In the genomic region with DNA sequence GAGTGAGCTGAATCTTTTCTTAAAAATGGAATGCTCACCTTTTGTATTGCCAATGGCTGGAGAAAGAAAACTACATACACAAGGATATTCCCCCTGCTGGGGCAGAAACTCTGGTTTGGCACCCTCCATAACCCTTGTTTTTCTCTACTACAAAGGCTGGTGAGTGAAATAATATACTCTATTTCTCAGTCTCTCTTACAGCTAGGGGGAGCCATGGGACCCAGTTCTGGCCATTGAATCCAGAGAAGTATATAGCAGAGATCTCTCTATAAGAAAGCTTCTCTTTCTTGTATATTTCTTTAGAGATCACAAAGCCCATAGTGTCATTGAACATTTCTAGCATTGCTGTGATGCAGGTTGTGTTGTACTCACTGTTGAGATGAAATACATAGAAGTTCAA, we compare ENCODE assay signal across 1 cellular context.
TF ChIP-seq lines count a peak whose summit lies in the region.

No MANE protein-coding gene starts in this region.

TF ChIP-seq in GM12878, 131 proteins besides CTCF, POLR2A, EP300 and RAD21 (continued from another document):
- TF ChIP-seq, protein P1, sequence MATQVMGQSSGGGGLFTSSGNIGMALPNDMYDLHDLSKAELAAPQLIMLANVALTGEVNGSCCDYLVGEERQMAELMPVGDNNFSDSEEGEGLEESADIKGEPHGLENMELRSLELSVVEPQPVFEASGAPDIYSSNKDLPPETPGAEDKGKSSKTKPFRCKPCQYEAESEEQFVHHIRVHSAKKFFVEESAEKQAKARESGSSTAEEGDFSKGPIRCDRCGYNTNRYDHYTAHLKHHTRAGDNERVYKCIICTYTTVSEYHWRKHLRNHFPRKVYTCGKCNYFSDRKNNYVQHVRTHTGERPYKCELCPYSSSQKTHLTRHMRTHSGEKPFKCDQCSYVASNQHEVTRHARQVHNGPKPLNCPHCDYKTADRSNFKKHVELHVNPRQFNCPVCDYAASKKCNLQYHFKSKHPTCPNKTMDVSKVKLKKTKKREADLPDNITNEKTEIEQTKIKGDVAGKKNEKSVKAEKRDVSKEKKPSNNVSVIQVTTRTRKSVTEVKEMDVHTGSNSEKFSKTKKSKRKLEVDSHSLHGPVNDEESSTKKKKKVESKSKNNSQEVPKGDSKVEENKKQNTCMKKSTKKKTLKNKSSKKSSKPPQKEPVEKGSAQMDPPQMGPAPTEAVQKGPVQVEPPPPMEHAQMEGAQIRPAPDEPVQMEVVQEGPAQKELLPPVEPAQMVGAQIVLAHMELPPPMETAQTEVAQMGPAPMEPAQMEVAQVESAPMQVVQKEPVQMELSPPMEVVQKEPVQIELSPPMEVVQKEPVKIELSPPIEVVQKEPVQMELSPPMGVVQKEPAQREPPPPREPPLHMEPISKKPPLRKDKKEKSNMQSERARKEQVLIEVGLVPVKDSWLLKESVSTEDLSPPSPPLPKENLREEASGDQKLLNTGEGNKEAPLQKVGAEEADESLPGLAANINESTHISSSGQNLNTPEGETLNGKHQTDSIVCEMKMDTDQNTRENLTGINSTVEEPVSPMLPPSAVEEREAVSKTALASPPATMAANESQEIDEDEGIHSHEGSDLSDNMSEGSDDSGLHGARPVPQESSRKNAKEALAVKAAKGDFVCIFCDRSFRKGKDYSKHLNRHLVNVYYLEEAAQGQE (IDR thresholded peaks at IDR 0.05; ENCODE audit: low read depth, low read length): no peak
- TF ChIP-seq POU2F2 (IDR thresholded peaks at IDR 0.05; ENCODE audit: borderline replicate concordance, low read depth, low read length): no peak
- TF ChIP-seq SP1 (IDR thresholded peaks at IDR 0.05; ENCODE audit: low read depth, low read length): no peak
- TF ChIP-seq BHLHE40 (IDR thresholded peaks at IDR 0.05; ENCODE audit: borderline replicate concordance in 1 of 2, low read depth in 2 of 2, low read length in 1 of 2): no peak
- TF ChIP-seq, protein P2, sequence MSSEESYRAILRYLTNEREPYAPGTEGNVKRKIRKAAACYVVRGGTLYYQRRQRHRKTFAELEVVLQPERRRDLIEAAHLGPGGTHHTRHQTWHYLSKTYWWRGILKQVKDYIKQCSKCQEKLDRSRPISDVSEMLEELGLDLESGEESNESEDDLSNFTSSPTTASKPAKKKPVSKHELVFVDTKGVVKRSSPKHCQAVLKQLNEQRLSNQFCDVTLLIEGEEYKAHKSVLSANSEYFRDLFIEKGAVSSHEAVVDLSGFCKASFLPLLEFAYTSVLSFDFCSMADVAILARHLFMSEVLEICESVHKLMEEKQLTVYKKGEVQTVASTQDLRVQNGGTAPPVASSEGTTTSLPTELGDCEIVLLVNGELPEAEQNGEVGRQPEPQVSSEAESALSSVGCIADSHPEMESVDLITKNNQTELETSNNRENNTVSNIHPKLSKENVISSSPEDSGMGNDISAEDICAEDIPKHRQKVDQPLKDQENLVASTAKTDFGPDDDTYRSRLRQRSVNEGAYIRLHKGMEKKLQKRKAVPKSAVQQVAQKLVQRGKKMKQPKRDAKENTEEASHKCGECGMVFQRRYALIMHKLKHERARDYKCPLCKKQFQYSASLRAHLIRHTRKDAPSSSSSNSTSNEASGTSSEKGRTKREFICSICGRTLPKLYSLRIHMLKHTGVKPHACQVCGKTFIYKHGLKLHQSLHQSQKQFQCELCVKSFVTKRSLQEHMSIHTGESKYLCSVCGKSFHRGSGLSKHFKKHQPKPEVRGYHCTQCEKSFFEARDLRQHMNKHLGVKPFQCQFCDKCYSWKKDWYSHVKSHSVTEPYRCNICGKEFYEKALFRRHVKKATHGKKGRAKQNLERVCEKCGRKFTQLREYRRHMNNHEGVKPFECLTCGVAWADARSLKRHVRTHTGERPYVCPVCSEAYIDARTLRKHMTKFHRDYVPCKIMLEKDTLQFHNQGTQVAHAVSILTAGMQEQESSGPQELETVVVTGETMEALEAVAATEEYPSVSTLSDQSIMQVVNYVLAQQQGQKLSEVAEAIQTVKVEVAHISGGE (CRISPR knock-in tag; IDR thresholded peaks at IDR 0.05): no peak
- no peak for TF ChIP-seq RELA (IDR thresholded peaks at IDR 0.05; ENCODE audit: borderline replicate concordance, partially characterized antibody)
- TF ChIP-seq GABPA (IDR thresholded peaks at IDR 0.05; ENCODE audit: low read depth): no peak
- no peak for TF ChIP-seq IKZF1 (conservative IDR thresholded peaks at IDR 0.05)
- TF ChIP-seq SPI1 (IDR thresholded peaks at IDR 0.05; ENCODE audit: borderline replicate concordance, insufficient read depth, low read depth, low read length): no peak
- no peak for TF ChIP-seq KDM1A (IDR thresholded peaks at IDR 0.05; ENCODE audit: borderline replicate concordance)
- no peak for TF ChIP-seq MEF2A (IDR thresholded peaks at IDR 0.05; ENCODE audit: insufficient read depth, low read depth, low read length)
- no peak for TF ChIP-seq ZNF24 (IDR thresholded peaks at IDR 0.05)
- TF ChIP-seq SMAD1 (IDR thresholded peaks at IDR 0.05; ENCODE audit: low read depth, partially characterized antibody): no peak
- no peak for TF ChIP-seq CREM (IDR thresholded peaks at IDR 0.05; ENCODE audit: low read depth)
- TF ChIP-seq IKZF2 (IDR thresholded peaks at IDR 0.05): no peak
- TF ChIP-seq CBFB (IDR thresholded peaks at IDR 0.05; ENCODE audit: low read depth): no peak
- TF ChIP-seq, protein P3, sequence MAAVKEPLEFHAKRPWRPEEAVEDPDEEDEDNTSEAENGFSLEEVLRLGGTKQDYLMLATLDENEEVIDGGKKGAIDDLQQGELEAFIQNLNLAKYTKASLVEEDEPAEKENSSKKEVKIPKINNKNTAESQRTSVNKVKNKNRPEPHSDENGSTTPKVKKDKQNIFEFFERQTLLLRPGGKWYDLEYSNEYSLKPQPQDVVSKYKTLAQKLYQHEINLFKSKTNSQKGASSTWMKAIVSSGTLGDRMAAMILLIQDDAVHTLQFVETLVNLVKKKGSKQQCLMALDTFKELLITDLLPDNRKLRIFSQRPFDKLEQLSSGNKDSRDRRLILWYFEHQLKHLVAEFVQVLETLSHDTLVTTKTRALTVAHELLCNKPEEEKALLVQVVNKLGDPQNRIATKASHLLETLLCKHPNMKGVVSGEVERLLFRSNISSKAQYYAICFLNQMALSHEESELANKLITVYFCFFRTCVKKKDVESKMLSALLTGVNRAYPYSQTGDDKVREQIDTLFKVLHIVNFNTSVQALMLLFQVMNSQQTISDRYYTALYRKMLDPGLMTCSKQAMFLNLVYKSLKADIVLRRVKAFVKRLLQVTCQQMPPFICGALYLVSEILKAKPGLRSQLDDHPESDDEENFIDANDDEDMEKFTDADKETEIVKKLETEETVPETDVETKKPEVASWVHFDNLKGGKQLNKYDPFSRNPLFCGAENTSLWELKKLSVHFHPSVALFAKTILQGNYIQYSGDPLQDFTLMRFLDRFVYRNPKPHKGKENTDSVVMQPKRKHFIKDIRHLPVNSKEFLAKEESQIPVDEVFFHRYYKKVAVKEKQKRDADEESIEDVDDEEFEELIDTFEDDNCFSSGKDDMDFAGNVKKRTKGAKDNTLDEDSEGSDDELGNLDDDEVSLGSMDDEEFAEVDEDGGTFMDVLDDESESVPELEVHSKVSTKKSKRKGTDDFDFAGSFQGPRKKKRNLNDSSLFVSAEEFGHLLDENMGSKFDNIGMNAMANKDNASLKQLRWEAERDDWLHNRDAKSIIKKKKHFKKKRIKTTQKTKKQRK (IDR thresholded peaks at IDR 0.05; ENCODE audit: low read depth, low read length): no peak
